In the genomic region with DNA sequence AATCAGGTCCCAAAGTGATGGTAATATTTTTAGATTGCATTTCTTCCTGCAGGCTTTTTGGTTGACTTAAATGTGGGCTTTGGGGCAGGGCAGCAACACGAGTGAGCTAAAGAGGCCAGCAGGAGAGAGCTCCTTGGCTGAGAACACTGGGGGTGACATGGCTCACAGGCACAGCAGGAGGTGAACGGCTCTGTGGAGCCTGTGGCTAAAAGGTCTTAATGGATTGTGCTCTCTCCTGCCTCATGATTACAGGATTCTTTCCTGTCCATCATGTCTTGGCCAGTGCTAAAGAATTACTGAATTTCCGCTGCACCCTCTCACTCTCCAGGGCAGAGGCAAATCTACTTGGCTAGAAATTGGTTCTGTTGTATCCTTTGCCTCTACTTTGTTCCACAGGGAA, we compare ENCODE assay signal across 2 cellular contexts.
TF ChIP-seq lines count a peak whose summit lies in the region.

No MANE protein-coding gene starts in this region.

TF ChIP-seq in GM23338, 12 proteins besides CTCF, POLR2A, EP300 and RAD21 (continued from another document):
- no peak for TF ChIP-seq ETS1 (IDR thresholded peaks at IDR 0.05)
- TF ChIP-seq JUNB (IDR thresholded peaks at IDR 0.05; ENCODE audit: unreplicated experiment), result no peak
- TF ChIP-seq NANOG (IDR thresholded peaks at IDR 0.05; ENCODE audit: borderline replicate concordance), result no peak
- TF ChIP-seq EZH2 (IDR thresholded peaks at IDR 0.05; ENCODE audit: low read depth, unreplicated experiment), result no peak

TF ChIP-seq in WTC11, 78 proteins besides CTCF, POLR2A, EP300 and RAD21 (continued from another document):
- TF ChIP-seq, protein P1, sequence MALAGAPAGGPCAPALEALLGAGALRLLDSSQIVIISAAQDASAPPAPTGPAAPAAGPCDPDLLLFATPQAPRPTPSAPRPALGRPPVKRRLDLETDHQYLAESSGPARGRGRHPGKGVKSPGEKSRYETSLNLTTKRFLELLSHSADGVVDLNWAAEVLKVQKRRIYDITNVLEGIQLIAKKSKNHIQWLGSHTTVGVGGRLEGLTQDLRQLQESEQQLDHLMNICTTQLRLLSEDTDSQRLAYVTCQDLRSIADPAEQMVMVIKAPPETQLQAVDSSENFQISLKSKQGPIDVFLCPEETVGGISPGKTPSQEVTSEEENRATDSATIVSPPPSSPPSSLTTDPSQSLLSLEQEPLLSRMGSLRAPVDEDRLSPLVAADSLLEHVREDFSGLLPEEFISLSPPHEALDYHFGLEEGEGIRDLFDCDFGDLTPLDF (CRISPR knock-in tag; IDR thresholded peaks at IDR 0.05), result no peak
- TF ChIP-seq SMAD3 (CRISPR knock-in tag; IDR thresholded peaks at IDR 0.05; ENCODE audit: borderline replicate concordance) (no peak), JUN (CRISPR knock-in tag; IDR thresholded peaks at IDR 0.05) (no peak), GTF2I (CRISPR knock-in tag; conservative IDR thresholded peaks at IDR 0.05) (no peak), NFE2L1 (CRISPR knock-in tag; IDR thresholded peaks at IDR 0.05) (no peak), HMGXB4 (CRISPR knock-in tag; IDR thresholded peaks at IDR 0.05) (no peak), CBFB (CRISPR knock-in tag; IDR thresholded peaks at IDR 0.05; ENCODE audit: low read depth) (no peak), FOXP4 (CRISPR knock-in tag; IDR thresholded peaks at IDR 0.05) (no peak), TCF7 (CRISPR knock-in tag; IDR thresholded peaks at IDR 0.05; ENCODE audit: low read depth) (no peak)
- TF ChIP-seq, protein P2, sequence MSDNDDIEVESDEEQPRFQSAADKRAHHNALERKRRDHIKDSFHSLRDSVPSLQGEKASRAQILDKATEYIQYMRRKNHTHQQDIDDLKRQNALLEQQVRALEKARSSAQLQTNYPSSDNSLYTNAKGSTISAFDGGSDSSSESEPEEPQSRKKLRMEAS (CRISPR knock-in tag; IDR thresholded peaks at IDR 0.05), result no peak
